In the genomic region with DNA sequence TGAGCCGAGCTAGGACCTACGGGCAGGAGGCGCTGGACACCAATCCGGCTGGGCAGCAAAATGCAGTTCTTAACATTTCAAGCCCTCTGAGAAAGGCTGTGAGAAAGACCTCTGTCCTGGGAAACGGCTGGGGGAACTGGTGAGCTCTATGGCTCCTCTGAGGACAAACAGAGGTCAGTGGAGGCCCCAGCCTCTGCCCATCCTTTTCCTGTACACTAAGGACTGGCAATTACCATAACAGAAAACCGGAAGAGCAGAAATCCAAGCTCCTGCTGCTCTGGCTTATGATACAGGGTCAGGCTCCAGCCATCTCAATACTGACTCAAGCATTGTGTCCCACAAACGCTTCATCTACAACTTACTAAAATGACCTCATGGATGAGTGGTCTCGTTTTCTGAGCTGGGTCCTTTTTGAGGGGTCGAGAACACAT, we compare ENCODE assay signal across 12 cellular contexts. TPM values are rescaled to one million over a fixed set of nuclear protein-coding genes. Genes with fewer than 3 reads are reported as not detected.
DNase-seq lines count a peak whose midpoint lies in the region; ATAC-seq and TF ChIP-seq lines count a peak whose summit lies in the region.
"Had no signal": no experiment of that assay in that cellular context is flagged by ENCODE, and none has a peak within 500 bp of the region (broad histone marks: within the 10 kb centered on the region; RNA-seq: fewer than 3 reads in every experiment).

No MANE protein-coding gene starts in this region.

- DNase-seq in heart right ventricle (no peak), left cardiac atrium (no peak), T-helper 17 cell (no peak), type B pancreatic cell (ENCODE audit: extremely low spot score, unreplicated experiment) (no peak), NCI-H1048 (lab: John Stamatoyannopoulos, UW) (no peak), testis (no peak), HT-29 (ENCODE audit: low spot score) (no peak)
- DNase-seq: anterior cingulate cortex, NCI-H187 treated with DMSO at 0.1 percent for 48 hours had no signal

- H3K4me3 ChIP-seq in heart right ventricle = no peak overlapping the region
- peak overlapping the region; percentile 61 for H3K4me3 ChIP-seq in iPS-20b (ENCODE audit: low read length)
- no peak overlapping the region for H3K4me3 ChIP-seq in testis
- H3K4me3 ChIP-seq: BLaER1 treated with 17β-estradiol and CSF1 and Interleukin-3, amounts not matched to agents 10 nM and 100 nM had no signal

- no peak for TF ChIP-seq CTCF in heart right ventricle (IDR thresholded peaks at IDR 0.05)
- no peak for TF ChIP-seq CTCF in type B pancreatic cell (conservative IDR thresholded peaks at IDR 0.05)
- TF ChIP-seq CTCF in testis (IDR thresholded peaks at IDR 0.05) = no peak

- peak overlapping the region; percentile 77; the same call in 1 of the 2 replicates for H3K9ac ChIP-seq in iPS-20b (ENCODE audit: low read depth, low read length)
- H3K9ac ChIP-seq: BLaER1 treated with 17β-estradiol and CSF1 and Interleukin-3, amounts not matched to agents 10 nM and 100 nM had no signal

- TF ChIP-seq POLR2A in testis (IDR thresholded peaks at IDR 0.05) = no peak

- intact Hi-C loops in heart right ventricle (cut with DNase I) (no loop called here), left cardiac atrium (cut with DNase I) (no loop called here), testis (cut with DNase I; ENCODE audit: low total_unique reads) (no loop called here)

- H3K27ac ChIP-seq in heart right ventricle (peak overlapping the region in 6 of 10 donors; percentile 2 to 56 (median 8)), iPS-20b (ENCODE audit: low read length) (no peak overlapping the region), testis (no peak overlapping the region)
- H3K27ac ChIP-seq: BLaER1 treated with 17β-estradiol and CSF1 and Interleukin-3, amounts not matched to agents 10 nM and 100 nM; epithelial cell of prostate had no signal

- no peaks in the 10 kb centered on the region for H3K9me3 Mint-ChIP-seq in type B pancreatic cell

- H3K27me3 ChIP-seq in heart right ventricle (no peaks in the 10 kb centered on the region), iPS-20b (ENCODE audit: insufficient read depth, low read length) (no peaks in the 10 kb centered on the region), testis (no peaks in the 10 kb centered on the region)

- H3K9me3 ChIP-seq in heart right ventricle (no peaks in the 10 kb centered on the region), T-helper 17 cell (ENCODE audit: control insufficient read depth, low read length, poor library complexity, severe bottlenecking) (no peaks in the 10 kb centered on the region), iPS-20b (ENCODE audit: insufficient read depth, low read depth, low read length) (no peaks in the 10 kb centered on the region), testis (no peaks in the 10 kb centered on the region)

- peaks cover 12% of the 10 kb centered on the region for H3K4me1 Mint-ChIP-seq in T-helper 17 cell
- peaks cover 14% of the 10 kb centered on the region for H3K4me1 Mint-ChIP-seq in type B pancreatic cell (ENCODE audit: unreplicated experiment)

- H3K36me3 Mint-ChIP-seq in T-helper 17 cell (ENCODE audit: low read depth) (peaks cover 3% of the 10 kb centered on the region), type B pancreatic cell (no peaks in the 10 kb centered on the region)

- 72 to 74% methylated on average over 9 of the region's 9 CpGs for WGBS in heart right ventricle, 2 donors
- WGBS in testis, 2 donors = 71 to 78% methylated on average over 8 to 9 of the region's 9 CpGs

- H3K36me3 ChIP-seq in heart right ventricle (peaks cover 0 to 3% (median 0%) of the 10 kb centered on the region in 9 donors), iPS-20b (ENCODE audit: insufficient read depth, low read depth, low read length) (peaks cover 33% of the 10 kb centered on the region), testis (ENCODE audit: low read depth, missing control alignments) (no peaks in the 10 kb centered on the region)

- ATAC-seq in heart right ventricle = peak in 4 of 8 donors; percentile 6 to 56 (median 48)
- no peak for ATAC-seq in left cardiac atrium
- ATAC-seq in T-helper 17 cell = no peak

- H3K27me3 Mint-ChIP-seq in T-helper 17 cell (no peaks in the 10 kb centered on the region), type B pancreatic cell (no peaks in the 10 kb centered on the region)

- H3K27ac Mint-ChIP-seq in T-helper 17 cell (no peak overlapping the region), type B pancreatic cell (peak overlapping the region; percentile 74)

- H3K4me3 Mint-ChIP-seq in T-helper 17 cell = peak overlapping the region; percentile 87
- H3K4me3 Mint-ChIP-seq in type B pancreatic cell = peak overlapping the region; percentile 80

- H3K4me1 ChIP-seq in heart right ventricle = peaks cover 0 to 28% (median 17%) of the 10 kb centered on the region in 9 donors
- H3K4me1 ChIP-seq in iPS-20b (ENCODE audit: insufficient read depth, low read length) = peaks cover 16% of the 10 kb centered on the region; the same call in 1 of the 2 replicates
- H3K4me1 ChIP-seq in testis = peaks cover 4% of the 10 kb centered on the region

RNA-seq across cellular contexts. Expression of a gene that starts 2.2 kb away (rescaled TPM):
- total RNA-seq in heart right ventricle (1 to 10 TPM in 3 of 10 donors, under 1 TPM in 6, not detected in 1; 0.30 to 2.6 (median 0.64) TPM), left cardiac atrium (under 1 TPM; 0.29 to 0.52 TPM), T-helper 17 cell (1 to 10 TPM; 5.0 to 5.5 TPM), type B pancreatic cell (ENCODE audit: low replicate concordance) (6.7 and 9.7 TPM in 2 replicates), testis (10 to 100 TPM; 60.4 to 72.2 TPM)
- polyA plus RNA-seq in heart right ventricle (under 1 TPM in 1 of 2 donors, not detected in 1; 0.13 TPM), testis (ENCODE audit: insufficient read depth, low read depth, low replicate concordance) (127 TPM)
- 26.3 and 31.7 TPM in 2 replicates for total RNA-seq in HT-29 (2014; rRNA removed; shearing (Covaris generic))

Comparison
In these comparisons a context has a peak if more than half of its experiments do, and no peak if none do; other contexts are left out.
1. H3K27ac ChIP-seq: peak in heart right ventricle (6 of 10); none in iPS-20b (single experiment) and testis (0 of 2).